ENCODE assay signal across 1 cellular context in the genomic region with DNA sequence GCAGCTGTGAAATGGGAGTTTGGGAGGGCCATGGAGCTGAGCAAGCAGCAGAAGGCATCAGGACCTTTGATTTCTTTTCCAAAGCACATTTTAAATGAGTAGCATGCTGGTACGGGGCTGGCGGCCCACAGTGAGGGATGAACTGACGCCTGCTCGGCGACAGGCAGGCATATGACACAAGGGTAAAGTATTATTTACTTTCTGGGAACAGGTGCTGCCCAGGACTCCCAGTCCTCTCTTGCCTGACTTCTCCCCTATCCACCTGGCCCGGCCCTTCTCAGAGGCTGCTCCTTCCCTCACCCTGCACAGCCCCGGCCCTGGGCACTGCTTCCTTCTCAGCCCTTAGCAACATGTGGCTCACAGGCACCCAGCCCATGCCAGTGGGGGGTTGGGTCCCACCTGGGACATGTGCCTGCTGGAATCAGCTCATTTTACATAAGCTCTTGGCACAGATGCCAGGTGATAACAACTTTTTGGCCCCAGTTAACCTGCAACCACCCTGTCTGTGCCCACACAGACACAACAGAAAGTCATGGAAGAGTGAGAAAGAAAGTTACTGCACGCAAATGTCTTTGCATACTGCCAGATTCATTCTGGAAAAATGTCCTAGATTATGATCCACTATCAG.
TF ChIP-seq lines count a peak whose summit lies in the region.

No MANE protein-coding gene starts in this region.

TF ChIP-seq in IMR-90, 13 proteins besides CTCF, POLR2A, EP300 and RAD21:
- TF ChIP-seq NFE2L2 (IDR thresholded peaks at IDR 0.05; ENCODE audit: low read depth, low read length) (no peak), SMC3 (IDR thresholded peaks at IDR 0.05; ENCODE audit: low read depth, low read length) (no peak), MAFK (IDR thresholded peaks at IDR 0.05; ENCODE audit: low read depth, low read length) (no peak), CEBPB (IDR thresholded peaks at IDR 0.05; ENCODE audit: low read depth, low read length) (no peak), MXI1 (IDR thresholded peaks at IDR 0.05; ENCODE audit: borderline replicate concordance, low read depth, low read length) (no peak), BHLHE40 (IDR thresholded peaks at IDR 0.05; ENCODE audit: low read depth, low read length) (no peak), RFX5 (IDR thresholded peaks at IDR 0.05; ENCODE audit: low read depth, low read length) (no peak), RCOR1 (IDR thresholded peaks at IDR 0.05; ENCODE audit: insufficient replicate concordance, low read length) (no peak), CHD1 (IDR thresholded peaks at IDR 0.05; ENCODE audit: low read depth, low read length) (no peak), FOS (IDR thresholded peaks at IDR 0.05; ENCODE audit: low read depth, low read length) (no peak), MAZ (IDR thresholded peaks at IDR 0.05; ENCODE audit: borderline replicate concordance, low read depth, low read length) (no peak)
- TF ChIP-seq, protein P1, sequence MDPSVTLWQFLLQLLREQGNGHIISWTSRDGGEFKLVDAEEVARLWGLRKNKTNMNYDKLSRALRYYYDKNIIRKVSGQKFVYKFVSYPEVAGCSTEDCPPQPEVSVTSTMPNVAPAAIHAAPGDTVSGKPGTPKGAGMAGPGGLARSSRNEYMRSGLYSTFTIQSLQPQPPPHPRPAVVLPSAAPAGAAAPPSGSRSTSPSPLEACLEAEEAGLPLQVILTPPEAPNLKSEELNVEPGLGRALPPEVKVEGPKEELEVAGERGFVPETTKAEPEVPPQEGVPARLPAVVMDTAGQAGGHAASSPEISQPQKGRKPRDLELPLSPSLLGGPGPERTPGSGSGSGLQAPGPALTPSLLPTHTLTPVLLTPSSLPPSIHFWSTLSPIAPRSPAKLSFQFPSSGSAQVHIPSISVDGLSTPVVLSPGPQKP (IDR thresholded peaks at IDR 0.05; ENCODE audit: borderline replicate concordance, low read depth, low read length) = no peak
- TF ChIP-seq, protein P2, sequence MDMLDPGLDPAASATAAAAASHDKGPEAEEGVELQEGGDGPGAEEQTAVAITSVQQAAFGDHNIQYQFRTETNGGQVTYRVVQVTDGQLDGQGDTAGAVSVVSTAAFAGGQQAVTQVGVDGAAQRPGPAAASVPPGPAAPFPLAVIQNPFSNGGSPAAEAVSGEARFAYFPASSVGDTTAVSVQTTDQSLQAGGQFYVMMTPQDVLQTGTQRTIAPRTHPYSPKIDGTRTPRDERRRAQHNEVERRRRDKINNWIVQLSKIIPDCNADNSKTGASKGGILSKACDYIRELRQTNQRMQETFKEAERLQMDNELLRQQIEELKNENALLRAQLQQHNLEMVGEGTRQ (IDR thresholded peaks at IDR 0.05; ENCODE audit: low read depth, low read length) = no peak
